In genomic region chr1:193060938-193061337, GRCh38 we compare ENCODE assay signal across 8 cellular contexts. TPM values are rescaled to one million over a fixed set of nuclear protein-coding genes. Genes with fewer than 3 reads are reported as not detected.
DNase-seq lines count a peak whose midpoint lies in the region; ATAC-seq and TF ChIP-seq lines count a peak whose summit lies in the region.

No MANE protein-coding gene starts in this region.

- peaks cover 23% of the 10 kb centered on the region for H3K36me3 Mint-ChIP-seq in activated naive CD4-positive, alpha-beta T cell treated with anti-CD3 and anti-CD28 coated beads, Interleukin-2, amount 10 ng/mL, durations not matched to agents 7 days and 5 days
- H3K36me3 Mint-ChIP-seq in endothelial cell (ENCODE audit: low read depth, unreplicated experiment): peaks cover 20% of the 10 kb centered on the region

- ATAC-seq in Panc1 (no peak), HG03196 (IDR thresholded peaks at IDR 0.05; ENCODE audit: unreplicated experiment) (no peak)

- peak overlapping the region; percentile 99 for H3K4me3 Mint-ChIP-seq in activated naive CD4-positive, alpha-beta T cell treated with anti-CD3 and anti-CD28 coated beads, Interleukin-2, amount 10 ng/mL, durations not matched to agents 7 days and 5 days
- peak overlapping the region; percentile 100 for H3K4me3 Mint-ChIP-seq in endothelial cell (ENCODE audit: unreplicated experiment)

- H3K4me3 ChIP-seq in Panc1 (ENCODE audit: low read depth in 2 of 2, low read length in 2 of 2): peak overlapping the region; percentile 95

- POLR2A ChIA-PET in Panc1 (lab: Charles Lee): no interaction called here

- H3K9me3 Mint-ChIP-seq in activated naive CD4-positive, alpha-beta T cell treated with anti-CD3 and anti-CD28 coated beads, Interleukin-2, amount 10 ng/mL, durations not matched to agents 7 days and 5 days: no peaks in the 10 kb centered on the region
- no peaks in the 10 kb centered on the region for H3K9me3 Mint-ChIP-seq in endothelial cell (ENCODE audit: unreplicated experiment)

- H3K27ac ChIP-seq in Panc1 (ENCODE audit: low read length): peak overlapping the region; percentile 93

- intact Hi-C loops in Panc1 (cut with micrococcal nuclease; ENCODE audit: unreplicated experiment): no loop called here

- in situ Hi-C loops in Panc1 (cut with HindIII; ENCODE audit: low pct_unique_long_range_greater_than_20kb, low sequenced_read_pairs): no loop called here

- H3K9me3 ChIP-seq in Panc1 (ENCODE audit: control insufficient read depth, insufficient read depth, low read depth, low read length): no peaks in the 10 kb centered on the region

- BruUV-seq in Panc1 (replicated peaks; lab: Mats Ljungman, UMichigan): no TSS peak

- peaks cover 49% of the 10 kb centered on the region for H3K4me1 Mint-ChIP-seq in activated naive CD4-positive, alpha-beta T cell treated with anti-CD3 and anti-CD28 coated beads, Interleukin-2, amount 10 ng/mL, durations not matched to agents 7 days and 5 days
- H3K4me1 Mint-ChIP-seq in endothelial cell (ENCODE audit: unreplicated experiment): peaks cover 50% of the 10 kb centered on the region

- CTCF ChIA-PET in activated naive CD4-positive, alpha-beta T cell treated with anti-CD3 and anti-CD28 coated beads, Interleukin-2, amount 10 ng/mL, durations not matched to agents 7 days and 5 days (lab: Charles Lee): no interaction called here
- CTCF ChIA-PET in Panc1 (lab: Charles Lee): no interaction called here

- DNase-seq in activated naive CD4-positive, alpha-beta T cell treated with anti-CD3 and anti-CD28 coated beads, Interleukin-2, amount 10 ng/mL, durations not matched to agents 7 days and 5 days: no peak
- DNase-seq in activated naive CD4-positive, alpha-beta T cell (lab: John Stamatoyannopoulos, UW): no peak
- DNase-seq in Panc1 (ENCODE audit: low read depth, low spot score) (no peak), endothelial cell (ENCODE audit: low spot score) (no peak), renal cortical epithelial cell (ENCODE audit: low read depth) (peak; percentile 7), NCI-H2107 treated with DMSO at 0.1 percent for 48 hours (lab: John Stamatoyannopoulos, UW; ENCODE audit: unreplicated experiment) (no peak), mesenteric fat pad (ENCODE audit: low spot score) (no peak)

- H3K4me1 ChIP-seq in Panc1 (ENCODE audit: control insufficient read depth, insufficient read depth, low read length): peaks cover 19% of the 10 kb centered on the region

- peaks cover 5% of the 10 kb centered on the region for H3K27me3 Mint-ChIP-seq in activated naive CD4-positive, alpha-beta T cell treated with anti-CD3 and anti-CD28 coated beads, Interleukin-2, amount 10 ng/mL, durations not matched to agents 7 days and 5 days
- peaks cover 9% of the 10 kb centered on the region for H3K27me3 Mint-ChIP-seq in endothelial cell (ENCODE audit: unreplicated experiment)

- TF ChIP-seq CTCF in Panc1 (IDR thresholded peaks at IDR 0.05) (no peak), endothelial cell (IDR thresholded peaks at IDR 0.05; ENCODE audit: unreplicated experiment) (no peak)

- peak overlapping the region; percentile 79 for H3K27ac Mint-ChIP-seq in activated naive CD4-positive, alpha-beta T cell treated with anti-CD3 and anti-CD28 coated beads, Interleukin-2, amount 10 ng/mL, durations not matched to agents 7 days and 5 days
- peak overlapping the region; percentile 81 for H3K27ac Mint-ChIP-seq in endothelial cell (ENCODE audit: unreplicated experiment)

- peaks cover 22% of the 10 kb centered on the region for H3K36me3 ChIP-seq in Panc1 (ENCODE audit: control insufficient read depth, insufficient read depth, low read length)

- H3K27me3 ChIP-seq in Panc1 (ENCODE audit: control insufficient read depth, insufficient read depth, low read length): no peaks in the 10 kb centered on the region

RNA-seq across cellular contexts. Expression of gene RO60, which starts 1.5 kb away (rescaled TPM):
- total RNA-seq in Panc1 (2021; ENCODE audit: unreplicated experiment): 74.8 TPM
- polyA plus RNA-seq in Panc1 (2012; ENCODE audit: insufficient read length): 15.2 TPM
- total RNA-seq in endothelial cell (ENCODE audit: unreplicated experiment): 144 TPM
- total RNA-seq in renal cortical epithelial cell: 153 and 155 TPM in 2 replicates
- 48.4 TPM for total RNA-seq in mesenteric fat pad

RNA-seq across cellular contexts. Expression of gene UCHL5, which starts 1.8 kb away (rescaled TPM):
- total RNA-seq in Panc1 (2021; ENCODE audit: unreplicated experiment): 42.6 TPM
- 36.8 TPM for polyA plus RNA-seq in Panc1 (2012; ENCODE audit: insufficient read length)
- 24.9 TPM for total RNA-seq in endothelial cell (ENCODE audit: unreplicated experiment)
- 25.0 and 60.8 TPM in 2 replicates for total RNA-seq in renal cortical epithelial cell
- 27.5 TPM for total RNA-seq in mesenteric fat pad

RNA-seq across cellular contexts. Expression of gene GLRX2, which starts 44.3 kb away (rescaled TPM):
- total RNA-seq in Panc1 (2021; ENCODE audit: unreplicated experiment): 40.1 TPM
- 26.7 TPM for polyA plus RNA-seq in Panc1 (2012; ENCODE audit: insufficient read length)
- 11.0 TPM for total RNA-seq in endothelial cell (ENCODE audit: unreplicated experiment)
- total RNA-seq in renal cortical epithelial cell: 12.0 and 15.2 TPM in 2 replicates
- total RNA-seq in mesenteric fat pad: 33.3 TPM
